23 cellular contexts compared by ENCODE assay signal in genomic region chr14:90775441-90775840, GRCh38. TPM values are rescaled to one million over a fixed set of nuclear protein-coding genes. Genes with fewer than 3 reads are reported as not detected.
DNase-seq lines count a peak whose midpoint lies in the region; ATAC-seq and TF ChIP-seq lines count a peak whose summit lies in the region.
"Had no signal": no experiment of that assay in that cellular context is flagged by ENCODE, and none has a peak within 500 bp of the region (broad histone marks: within the 10 kb centered on the region; RNA-seq: fewer than 3 reads in every experiment).

No MANE protein-coding gene starts in this region.

- H3K4me1 ChIP-seq in RWPE2 (ENCODE audit: insufficient read depth, poor library complexity, severe bottlenecking), result no peaks in the 10 kb centered on the region
- peaks cover 16% of the 10 kb centered on the region for H3K4me1 ChIP-seq in parathyroid adenoma
- peaks cover 2% of the 10 kb centered on the region for H3K4me1 ChIP-seq in mammary epithelial cell (ENCODE audit: insufficient read depth, low read length)
- H3K4me1 ChIP-seq: A549 had no signal

- DNase-seq in RWPE2 (ENCODE audit: low spot score) (peak; percentile 2), coronary artery (ENCODE audit: low spot score) (peak; percentile 40), mammary epithelial cell (no peak), SHP77 treated with DMSO at 0.1 percent for 48 hours (lab: John Stamatoyannopoulos, UW) (no peak)
- DNase-seq in activated T-cell treated with anti-CD3 and anti-CD28 coated beads, Interleukin-2, amount 50 U/mL, for 24 hours, result no peak
- DNase-seq: 8988T; ACHN; AML-193; BE2C; CD4-positive, alpha-beta T cell; CD8-positive, alpha-beta memory T cell; DMS 273 treated with DMSO at 0.1 percent for 48 hours; DMS79; EL; GDM1; GM23248; H7; HCEC 1CT had no signal

- H3K9ac ChIP-seq in parathyroid adenoma (no peak overlapping the region), mammary epithelial cell (ENCODE audit: insufficient read depth, low read length) (no peak overlapping the region)
- H3K9ac ChIP-seq: BLaER1 treated with 17β-estradiol and CSF1 and Interleukin-3, amounts not matched to agents 10 nM and 100 nM; GM23248 had no signal

- H3K9me3 ChIP-seq in RWPE2 (ENCODE audit: severe bottlenecking) (no peaks in the 10 kb centered on the region), parathyroid adenoma (ENCODE audit: control insufficient read depth, low read length) (no peaks in the 10 kb centered on the region), mammary epithelial cell (replicated peaks; ENCODE audit: insufficient read depth, low read length) (no peaks in the 10 kb centered on the region)
- H3K9me3 ChIP-seq: A549; BE2C; BLaER1 treated with 17β-estradiol and CSF1 and Interleukin-3, amounts not matched to agents 10 nM and 100 nM had no signal

- CTCF ChIA-PET in mammary epithelial cell (lab: Charles Lee; ENCODE audit: low non-redundant PET), result no interaction called here

- in situ Hi-C loops in mammary epithelial cell (cut with MboI; ENCODE audit: low sequenced_read_pairs in 2 of 2), result no loop called here

- H3K36me3 ChIP-seq in RWPE2 (ENCODE audit: low read depth), result peaks cover 31% of the 10 kb centered on the region
- H3K36me3 ChIP-seq in parathyroid adenoma (ENCODE audit: control insufficient read depth, insufficient read depth, low read length), result no peaks in the 10 kb centered on the region
- peaks cover 2% of the 10 kb centered on the region for H3K36me3 ChIP-seq in mammary epithelial cell (ENCODE audit: insufficient read depth, low read length)

- H3K9me3 Mint-ChIP-seq in activated T-cell treated with anti-CD3 and anti-CD28 coated beads, Interleukin-2, amount 50 U/mL, for 24 hours, result no peaks in the 10 kb centered on the region
- H3K9me3 Mint-ChIP-seq: CD14-positive monocyte; CD4-positive, alpha-beta T cell; CD8-positive, alpha-beta memory T cell had no signal

- no peaks in the 10 kb centered on the region for H3K36me3 Mint-ChIP-seq in activated T-cell treated with anti-CD3 and anti-CD28 coated beads, Interleukin-2, amount 50 U/mL, for 24 hours (ENCODE audit: low read depth)
- H3K36me3 Mint-ChIP-seq: CD8-positive, alpha-beta memory T cell had no signal

- H3K27me3 ChIP-seq in RWPE2 (ENCODE audit: insufficient read depth, poor library complexity, severe bottlenecking), result no peaks in the 10 kb centered on the region
- no peaks in the 10 kb centered on the region for H3K27me3 ChIP-seq in parathyroid adenoma (ENCODE audit: control insufficient read depth, insufficient read depth, low read length)
- no peaks in the 10 kb centered on the region for H3K27me3 ChIP-seq in mammary epithelial cell (ENCODE audit: insufficient read depth, low read length)
- H3K27me3 ChIP-seq: BE2C; BLaER1 treated with 17β-estradiol and CSF1 and Interleukin-3, amounts not matched to agents 10 nM and 100 nM had no signal

- H3K27ac ChIP-seq in RWPE2 (ENCODE audit: poor library complexity, severe bottlenecking) (no peak overlapping the region), coronary artery (no peak overlapping the region), parathyroid adenoma (peak overlapping the region; percentile 62), mammary epithelial cell (ENCODE audit: insufficient read depth, low read depth, low read length) (no peak overlapping the region)
- H3K27ac ChIP-seq: A549; BLaER1 treated with 17β-estradiol and CSF1 and Interleukin-3, amounts not matched to agents 10 nM and 100 nM; GM23248 had no signal

- intact Hi-C loops in mammary epithelial cell (cut with micrococcal nuclease), result no loop called here

- dilution Hi-C loops in mammary epithelial cell (cut with HindIII; ENCODE audit: low sequenced_read_pairs), result no loop called here

- H3K27me3 Mint-ChIP-seq in activated T-cell treated with anti-CD3 and anti-CD28 coated beads, Interleukin-2, amount 50 U/mL, for 24 hours, result no peaks in the 10 kb centered on the region
- H3K27me3 Mint-ChIP-seq: CD4-positive, alpha-beta T cell; CD8-positive, alpha-beta memory T cell had no signal

- BruUV-seq in mammary epithelial cell (replicated peaks; lab: Mats Ljungman, UMichigan), result no TSS peak

- WGBS in mammary epithelial cell (ENCODE audit: low coverage, missing lambda C conversion rate), result 100% methylated on average over 4 of the region's 4 CpGs

- H3K4me3 Mint-ChIP-seq in activated T-cell treated with anti-CD3 and anti-CD28 coated beads, Interleukin-2, amount 50 U/mL, for 24 hours, result no peak overlapping the region
- H3K4me3 Mint-ChIP-seq: CD14-positive monocyte; CD4-positive, alpha-beta T cell; CD8-positive, alpha-beta memory T cell had no signal

- no peak overlapping the region for H3K27ac Mint-ChIP-seq in activated T-cell treated with anti-CD3 and anti-CD28 coated beads, Interleukin-2, amount 50 U/mL, for 24 hours
- H3K27ac Mint-ChIP-seq: CD14-positive monocyte; CD4-positive, alpha-beta T cell had no signal

- no peaks in the 10 kb centered on the region for H4K20me1 ChIP-seq in mammary epithelial cell (ENCODE audit: insufficient read depth, low read length)
- H4K20me1 ChIP-seq: BLaER1 treated with 17β-estradiol and CSF1 and Interleukin-3, amounts not matched to agents 10 nM and 100 nM had no signal

- no peaks in the 10 kb centered on the region for H3K4me1 Mint-ChIP-seq in activated T-cell treated with anti-CD3 and anti-CD28 coated beads, Interleukin-2, amount 50 U/mL, for 24 hours (ENCODE audit: low read depth)
- H3K4me1 Mint-ChIP-seq: CD14-positive monocyte; CD8-positive, alpha-beta memory T cell had no signal

- no peak for ATAC-seq in RWPE2 (ENCODE audit: low read depth)
- ATAC-seq: A549, GM12878 had no signal

- H3K4me2 ChIP-seq in parathyroid adenoma (ENCODE audit: low read length), result no peak overlapping the region
- H3K4me2 ChIP-seq in mammary epithelial cell (ENCODE audit: insufficient read depth, low read depth, low read length), result no peak overlapping the region
- H3K4me2 ChIP-seq: A549; BLaER1 treated with 17β-estradiol and CSF1 and Interleukin-3, amounts not matched to agents 10 nM and 100 nM had no signal

- H2AFZ ChIP-seq in parathyroid adenoma (peak overlapping the region; percentile 38), mammary epithelial cell (ENCODE audit: low read depth, low read length) (no peak overlapping the region)
- H2AFZ ChIP-seq: GM23248 had no signal

- H3K79me2 ChIP-seq in parathyroid adenoma (no peaks in the 10 kb centered on the region), mammary epithelial cell (ENCODE audit: insufficient read depth, low read length) (no peaks in the 10 kb centered on the region)

- H3K4me3 ChIP-seq in RWPE2 (ENCODE audit: severe bottlenecking) (no peak overlapping the region), coronary artery (no peak overlapping the region), parathyroid adenoma (ENCODE audit: low read depth, low read length) (no peak overlapping the region), mammary epithelial cell (replicated peaks in 1 of 3; ENCODE audit: insufficient read depth in 1 of 3, low read depth in 2 of 3, low read length in 3 of 3) (no peak overlapping the region)
- H3K4me3 ChIP-seq: A549; BLaER1 treated with 17β-estradiol and CSF1 and Interleukin-3, amounts not matched to agents 10 nM and 100 nM; GM12878; GM23248 had no signal

- TF ChIP-seq CTCF in RWPE2 (IDR thresholded peaks at IDR 0.05; ENCODE audit: poor library complexity, severe bottlenecking), result no peak
- no peak for TF ChIP-seq CTCF in coronary artery (IDR thresholded peaks at IDR 0.05)
- no peak for TF ChIP-seq CTCF in parathyroid adenoma (IDR thresholded peaks at IDR 0.05)
- no peak for TF ChIP-seq CTCF in mammary epithelial cell (conservative IDR thresholded peaks at IDR 0.05 in 1 of 2, IDR thresholded peaks at IDR 0.05 in 1 of 2; ENCODE audit: extremely low read depth in 1 of 2, insufficient read depth in 1 of 2, low read depth in 1 of 2, low read length in 2 of 2)

RNA-seq across cellular contexts. Expression of gene TTC7B, which starts 40.8 kb away (rescaled TPM):
- total RNA-seq in mammary epithelial cell, result 10 to 100 TPM; 15.2 to 29.3 TPM
- polyA plus RNA-seq in mammary epithelial cell, result 23.0 TPM
- polyA minus RNA-seq in mammary epithelial cell, result 119 TPM

Comparison
In these comparisons a context has a peak if more than half of its experiments do, and no peak if none do; other contexts are left out.
1. DNase-seq: peak in RWPE2 (single experiment) and coronary artery (single experiment); none in mammary epithelial cell (single experiment), activated T-cell treated with anti-CD3 and anti-CD28 coated beads, Interleukin-2, amount 50 U/mL, for 24 hours (single experiment) and SHP77 treated with DMSO at 0.1 percent for 48 hours (single experiment).